1 cellular context compared by ENCODE assay signal in genomic region chr2:219207254-219207883, GRCh38.
TF ChIP-seq lines count a peak whose summit lies in the region.

No MANE protein-coding gene starts in this region.

TF ChIP-seq in H1, 55 proteins besides CTCF, POLR2A, EP300 and RAD21:
- TF ChIP-seq, protein P1, sequence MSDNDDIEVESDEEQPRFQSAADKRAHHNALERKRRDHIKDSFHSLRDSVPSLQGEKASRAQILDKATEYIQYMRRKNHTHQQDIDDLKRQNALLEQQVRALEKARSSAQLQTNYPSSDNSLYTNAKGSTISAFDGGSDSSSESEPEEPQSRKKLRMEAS (IDR thresholded peaks at IDR 0.05) = 0 out of 2 replicates have a peak, but pooled peaks have one; percentile 47
- TF ChIP-seq POLR2AphosphoS5 (IDR thresholded peaks at IDR 0.05; ENCODE audit: low read depth, low read length) (0 out of 2 replicates have a peak, but pooled peaks have one; percentile 18), HDAC2 (IDR thresholded peaks at IDR 0.05; ENCODE audit: borderline replicate concordance in 1 of 2, low read depth in 2 of 2, low read length in 2 of 2) (no peak), SIN3A (conservative IDR thresholded peaks at IDR 0.05 in 1 of 2, IDR thresholded peaks at IDR 0.05 in 1 of 2; ENCODE audit: low read depth in 1 of 2, low read length in 2 of 2) (0 out of 4 replicates have a peak, but pooled peaks of 1 of the 2 experiments have one; percentile 20), GTF2F1 (IDR thresholded peaks at IDR 0.05; ENCODE audit: borderline replicate concordance, low read depth, low read length) (no peak)
